7 cellular contexts compared by ENCODE assay signal in genomic region chrY:18421457-18421856, GRCh38.
A peak's percentile ranks its signal among the peaks of the same experiment; 100 is the strongest.
DNase-seq lines count a peak whose midpoint lies in the region; ATAC-seq and FAIRE-seq lines count a peak whose summit lies in the region.
"Not testable (repeated sequence)": the region's sequence is repeated elsewhere in the genome, so short reads cannot be mapped to it uniquely, and the experiment has no call there.

No MANE protein-coding gene starts in this region.

- not testable (repeated sequence) for H3K36me3 Mint-ChIP-seq in activated naive CD8-positive, alpha-beta T cell treated with anti-CD3 and anti-CD28 coated beads, Interleukin-2, amount 10 ng/mL, durations not matched to agents 7 days and 5 days

- FAIRE-seq in RCC 7860 (lab: Jason Lieb, UNC): peak; percentile 37

- H3K27ac Mint-ChIP-seq in activated naive CD8-positive, alpha-beta T cell treated with anti-CD3 and anti-CD28 coated beads, Interleukin-2, amount 10 ng/mL, durations not matched to agents 7 days and 5 days: not testable (repeated sequence)

- H3K9me3 Mint-ChIP-seq in activated naive CD8-positive, alpha-beta T cell treated with anti-CD3 and anti-CD28 coated beads, Interleukin-2, amount 10 ng/mL, durations not matched to agents 7 days and 5 days: not testable (repeated sequence)

- ATAC-seq in GM18519 (IDR thresholded peaks at IDR 0.05; ENCODE audit: low FRiP score, unreplicated experiment) (peak; percentile 69), GM21381 (IDR thresholded peaks at IDR 0.05; ENCODE audit: unreplicated experiment) (peak; percentile 82), HG02610 (IDR thresholded peaks at IDR 0.05; ENCODE audit: unreplicated experiment) (peak; percentile 87), HG02938 (IDR thresholded peaks at IDR 0.05; ENCODE audit: unreplicated experiment) (peak; percentile 73), HG03442 (IDR thresholded peaks at IDR 0.05; ENCODE audit: unreplicated experiment) (peak; percentile 70)
- ATAC-seq in activated naive CD8-positive, alpha-beta T cell treated with anti-CD3 and anti-CD28 coated beads, Interleukin-2, amount 10 ng/mL, durations not matched to agents 7 days and 5 days (ENCODE audit: low read depth): peak; percentile 83

- H3K4me3 Mint-ChIP-seq in activated naive CD8-positive, alpha-beta T cell treated with anti-CD3 and anti-CD28 coated beads, Interleukin-2, amount 10 ng/mL, durations not matched to agents 7 days and 5 days: not testable (repeated sequence)

- H3K27me3 Mint-ChIP-seq in activated naive CD8-positive, alpha-beta T cell treated with anti-CD3 and anti-CD28 coated beads, Interleukin-2, amount 10 ng/mL, durations not matched to agents 7 days and 5 days: not testable (repeated sequence)

- H3K4me1 Mint-ChIP-seq in activated naive CD8-positive, alpha-beta T cell treated with anti-CD3 and anti-CD28 coated beads, Interleukin-2, amount 10 ng/mL, durations not matched to agents 7 days and 5 days: not testable (repeated sequence)

- DNase-seq in RCC 7860 (ENCODE audit: low spot score); activated naive CD8-positive, alpha-beta T cell treated with anti-CD3 and anti-CD28 coated beads, Interleukin-2, amount 10 ng/mL, durations not matched to agents 7 days and 5 days: not testable (repeated sequence)

- POLR2A ChIA-PET in activated naive CD8-positive, alpha-beta T cell treated with anti-CD3 and anti-CD28 coated beads, Interleukin-2, amount 10 ng/mL, durations not matched to agents 7 days and 5 days (lab: Charles Lee): not testable (repeated sequence)
